ENCODE assay signal across 20 cellular contexts in the genomic region with DNA sequence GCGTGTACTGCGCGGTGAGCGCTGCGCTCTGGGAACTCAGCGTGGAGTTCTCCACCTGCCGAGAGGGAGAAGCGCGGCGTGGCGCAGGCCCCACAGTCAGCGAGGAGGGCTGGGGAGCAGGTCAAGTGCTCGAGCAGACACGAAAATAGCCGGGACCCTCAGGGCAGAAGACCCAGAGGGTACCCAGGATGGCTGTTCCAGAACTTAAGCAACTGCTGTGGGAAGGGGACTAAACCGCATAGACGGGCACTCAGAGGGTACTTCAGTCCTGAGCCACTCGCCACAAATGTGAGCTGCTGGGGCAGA. TPM values are rescaled to one million over a fixed set of nuclear protein-coding genes. Genes with fewer than 3 reads are reported as not detected.
DNase-seq lines count a peak whose midpoint lies in the region; ATAC-seq and TF ChIP-seq lines count a peak whose summit lies in the region.
"Had no signal": no experiment of that assay in that cellular context is flagged by ENCODE, and none has a peak within 500 bp of the region (broad histone marks: within the 10 kb centered on the region; RNA-seq: fewer than 3 reads in every experiment).

No MANE protein-coding gene starts in this region.

- CTCF ChIA-PET in activated CD4-positive, alpha-beta T cell treated with anti-CD3 and anti-CD28 coated beads, Interleukin-2, amount 10 ng/mL, durations not matched to agents 7 days and 5 days (lab: Charles Lee) = interaction anchor here (0.7 kb wide), 1 partner anchor 9 kb away, joined by 3 read pairs; no protein-coding TSS in a partner anchor
- CTCF ChIA-PET in naive thymus-derived CD4-positive, alpha-beta T cell (lab: Charles Lee) = interaction anchor here (1.5 kb wide), 1 partner anchor 17 kb away, joined by 3 read pairs; no protein-coding TSS in a partner anchor
- CTCF ChIA-PET in Caco-2 (lab: Charles Lee) = interaction anchor here (0.6 kb wide), 1 partner anchor 487 kb away, joined by 4 read pairs; no protein-coding TSS in a partner anchor

- no peaks in the 10 kb centered on the region for H3K9me3 ChIP-seq in naive thymus-derived CD4-positive, alpha-beta T cell (ENCODE audit: control insufficient read depth in 2 of 3, low read length in 3 of 3)
- no peaks in the 10 kb centered on the region for H3K9me3 ChIP-seq in adrenal gland (replicated peaks in 1 of 3)
- no peaks in the 10 kb centered on the region for H3K9me3 ChIP-seq in Caco-2
- H3K9me3 ChIP-seq: esophagus muscularis mucosa, gastroesophageal sphincter, upper lobe of left lung had no signal

- TF ChIP-seq POLR2A in adrenal gland (IDR thresholded peaks at IDR 0.05) = no peak

- peaks cover 26% of the 10 kb centered on the region for H3K36me3 ChIP-seq in H7 (replicated peaks; ENCODE audit: control insufficient read depth, insufficient read depth, low read length)
- peaks cover 74 to 100% (median 78%) of the 10 kb centered on the region in 3 experiments for H3K36me3 ChIP-seq in naive thymus-derived CD4-positive, alpha-beta T cell (ENCODE audit: control insufficient read depth in 2 of 3, insufficient read depth in 3 of 3, low read length in 3 of 3)
- H3K36me3 ChIP-seq in adrenal gland (replicated peaks in 1 of 2) = peaks cover 0 to 2% of the 10 kb centered on the region in 2 donors
- H3K36me3 ChIP-seq in Caco-2 (ENCODE audit: control insufficient read depth, insufficient read depth, low read length) = peaks cover 5% of the 10 kb centered on the region

- no peaks in the 10 kb centered on the region for H3K9me3 Mint-ChIP-seq in activated CD4-positive, alpha-beta T cell treated with anti-CD3 and anti-CD28 coated beads, Interleukin-2, amount 10 ng/mL, durations not matched to agents 24 days and 14 days
- no peaks in the 10 kb centered on the region for H3K9me3 Mint-ChIP-seq in activated CD4-positive, alpha-beta T cell treated with anti-CD3 and anti-CD28 coated beads, Interleukin-2, amount 10 ng/mL, durations not matched to agents 7 days and 5 days
- no peaks in the 10 kb centered on the region for H3K9me3 Mint-ChIP-seq in activated naive CD8-positive, alpha-beta T cell treated with anti-CD3 and anti-CD28 coated beads for 36 hours
- H3K9me3 Mint-ChIP-seq in naive thymus-derived CD4-positive, alpha-beta T cell = peaks cover 0 to 6% (median 0%) of the 10 kb centered on the region in 11 donors
- no peaks in the 10 kb centered on the region for H3K9me3 Mint-ChIP-seq in Caco-2 (ENCODE audit: unreplicated experiment)

- H3K4me3 ChIP-seq in H7 (ENCODE audit: insufficient read depth, low read depth, low read length) = peak overlapping the region; percentile 28; the same call in 1 of the 2 replicates
- H3K4me3 ChIP-seq in naive thymus-derived CD4-positive, alpha-beta T cell (ENCODE audit: low read length) = no peak overlapping the region
- no peak overlapping the region for H3K4me3 ChIP-seq in adrenal gland
- H3K4me3 ChIP-seq in Caco-2 (ENCODE audit: low read depth, low read length) = no peak overlapping the region
- H3K4me3 ChIP-seq: esophagus muscularis mucosa, gastroesophageal sphincter, upper lobe of left lung had no signal

- peaks cover 85% of the 10 kb centered on the region for H3K36me3 Mint-ChIP-seq in activated CD4-positive, alpha-beta T cell treated with anti-CD3 and anti-CD28 coated beads, Interleukin-2, amount 10 ng/mL, durations not matched to agents 24 days and 14 days (ENCODE audit: low read depth)
- H3K36me3 Mint-ChIP-seq in activated CD4-positive, alpha-beta T cell treated with anti-CD3 and anti-CD28 coated beads, Interleukin-2, amount 10 ng/mL, durations not matched to agents 7 days and 5 days (ENCODE audit: low read depth) = peaks cover 94% of the 10 kb centered on the region
- H3K36me3 Mint-ChIP-seq in activated naive CD8-positive, alpha-beta T cell treated with anti-CD3 and anti-CD28 coated beads for 36 hours = peaks cover 63% of the 10 kb centered on the region
- H3K36me3 Mint-ChIP-seq in naive thymus-derived CD4-positive, alpha-beta T cell = peaks cover 15 to 75% (median 54%) of the 10 kb centered on the region in 5 donors
- H3K36me3 Mint-ChIP-seq in Caco-2 (ENCODE audit: insufficient read depth, unreplicated experiment) = peaks cover 24% of the 10 kb centered on the region

- no peak for DNase-seq in activated CD4-positive, alpha-beta T cell treated with anti-CD3 and anti-CD28 coated beads, Interleukin-2, amount 10 ng/mL, durations not matched to agents 24 days and 14 days
- DNase-seq in activated CD4-positive, alpha-beta T cell treated with anti-CD3 and anti-CD28 coated beads, Interleukin-2, amount 10 ng/mL, durations not matched to agents 7 days and 5 days = no peak
- DNase-seq in H7 (no peak), adrenal gland (no peak), Caco-2 (no peak), NOMO-1 treated with dmso at 0.1 percent for 144 hours (lab: John Stamatoyannopoulos, UW; ENCODE audit: unreplicated experiment) (no peak)
- no peak for DNase-seq in activated naive CD8-positive, alpha-beta T cell treated with anti-CD3 and anti-CD28 coated beads for 36 hours
- no peak for DNase-seq in naive thymus-derived CD4-positive, alpha-beta T cell
- DNase-seq: central memory CD4-positive, alpha-beta T cell; GOT3; NCI-H1436 treated with DMSO at 0.1 percent for 48 hours; NCI-H2171; NCI-H526 treated with DMSO at 0.1 percent for 48 hours; SIG-M5; upper lobe of left lung had no signal

- H3K27me3 ChIP-seq in H7 (ENCODE audit: control insufficient read depth, insufficient read depth, low read length) = no peaks in the 10 kb centered on the region
- no peaks in the 10 kb centered on the region for H3K27me3 ChIP-seq in naive thymus-derived CD4-positive, alpha-beta T cell (ENCODE audit: control insufficient read depth in 2 of 2, insufficient read depth in 2 of 2, low read length in 2 of 2)
- H3K27me3 ChIP-seq in adrenal gland = no peaks in the 10 kb centered on the region
- no peaks in the 10 kb centered on the region for H3K27me3 ChIP-seq in Caco-2 (replicated peaks; ENCODE audit: control insufficient read depth, insufficient read depth, low read length)
- H3K27me3 ChIP-seq: esophagus muscularis mucosa, gastroesophageal sphincter, upper lobe of left lung had no signal

- WGBS in adrenal gland, 4 donors = 85 to 96% (median 90%) methylated on average over 12 to 18 of the region's 18 CpGs

- H3K27ac ChIP-seq in naive thymus-derived CD4-positive, alpha-beta T cell (ENCODE audit: low read depth, low read length) = peak overlapping the region; percentile 39
- H3K27ac ChIP-seq in adrenal gland = no peak overlapping the region
- H3K27ac ChIP-seq: esophagus muscularis mucosa, gastroesophageal sphincter, parathyroid adenoma, upper lobe of left lung had no signal

- peaks cover 0 to 4% of the 10 kb centered on the region in 2 donors for H3K4me1 ChIP-seq in naive thymus-derived CD4-positive, alpha-beta T cell (ENCODE audit: control insufficient read depth in 2 of 2, insufficient read depth in 2 of 2, low read length in 2 of 2)
- H3K4me1 ChIP-seq in adrenal gland (replicated peaks in 1 of 2) (no peaks in the 10 kb centered on the region), Caco-2 (no peaks in the 10 kb centered on the region)
- H3K4me1 ChIP-seq: parathyroid adenoma had no signal

- intact Hi-C loops in activated CD4-positive, alpha-beta T cell treated with anti-CD3 and anti-CD28 coated beads, Interleukin-2, amount 10 ng/mL, durations not matched to agents 24 days and 14 days (cut with micrococcal nuclease) = loop anchor here (2.0 to 5.0 kb wide), 2 partner anchors 57 to 113 kb away; a partner anchor contains a TSS
- intact Hi-C loops in naive thymus-derived CD4-positive, alpha-beta T cell (cut with micrococcal nuclease) = no loop called here
- intact Hi-C loops in adrenal gland (cut with DNase I) = no loop called here
- intact Hi-C loops in Caco-2 (cut with micrococcal nuclease; ENCODE audit: unreplicated experiment) = no loop called here

- H3K4me3 Mint-ChIP-seq in activated CD4-positive, alpha-beta T cell treated with anti-CD3 and anti-CD28 coated beads, Interleukin-2, amount 10 ng/mL, durations not matched to agents 24 days and 14 days = no peak overlapping the region
- no peak overlapping the region for H3K4me3 Mint-ChIP-seq in activated CD4-positive, alpha-beta T cell treated with anti-CD3 and anti-CD28 coated beads, Interleukin-2, amount 10 ng/mL, durations not matched to agents 7 days and 5 days
- no peak overlapping the region for H3K4me3 Mint-ChIP-seq in activated naive CD8-positive, alpha-beta T cell treated with anti-CD3 and anti-CD28 coated beads for 36 hours
- no peak overlapping the region for H3K4me3 Mint-ChIP-seq in naive thymus-derived CD4-positive, alpha-beta T cell
- no peak overlapping the region for H3K4me3 Mint-ChIP-seq in Caco-2 (ENCODE audit: unreplicated experiment)
- H3K4me3 Mint-ChIP-seq: B cell had no signal

- no peak for ATAC-seq in naive thymus-derived CD4-positive, alpha-beta T cell
- ATAC-seq: PC-3 had no signal

- H3K27ac Mint-ChIP-seq in activated CD4-positive, alpha-beta T cell treated with anti-CD3 and anti-CD28 coated beads, Interleukin-2, amount 10 ng/mL, durations not matched to agents 24 days and 14 days = peak overlapping the region; percentile 92
- H3K27ac Mint-ChIP-seq in activated CD4-positive, alpha-beta T cell treated with anti-CD3 and anti-CD28 coated beads, Interleukin-2, amount 10 ng/mL, durations not matched to agents 7 days and 5 days = no peak overlapping the region
- peak overlapping the region; percentile 87 for H3K27ac Mint-ChIP-seq in activated naive CD8-positive, alpha-beta T cell treated with anti-CD3 and anti-CD28 coated beads for 36 hours
- peak overlapping the region in 3 of 9 donors; percentile 33 to 56 (median 36) for H3K27ac Mint-ChIP-seq in naive thymus-derived CD4-positive, alpha-beta T cell
- no peak overlapping the region for H3K27ac Mint-ChIP-seq in Caco-2 (ENCODE audit: unreplicated experiment)
- H3K27ac Mint-ChIP-seq: B cell had no signal

- POLR2A ChIA-PET in activated CD4-positive, alpha-beta T cell treated with anti-CD3 and anti-CD28 coated beads, Interleukin-2, amount 10 ng/mL, durations not matched to agents 7 days and 5 days (lab: Charles Lee) = no interaction called here
- POLR2A ChIA-PET in naive thymus-derived CD4-positive, alpha-beta T cell (lab: Charles Lee) = interaction anchor here (0.6 kb wide), 2 partner anchors 162 to 562 kb away, joined by 3 read pairs; no protein-coding TSS in a partner anchor
- POLR2A ChIA-PET in Caco-2 (lab: Charles Lee) = no interaction called here

- peaks cover 52% of the 10 kb centered on the region for H3K4me1 Mint-ChIP-seq in activated CD4-positive, alpha-beta T cell treated with anti-CD3 and anti-CD28 coated beads, Interleukin-2, amount 10 ng/mL, durations not matched to agents 24 days and 14 days
- peaks cover 58% of the 10 kb centered on the region for H3K4me1 Mint-ChIP-seq in activated CD4-positive, alpha-beta T cell treated with anti-CD3 and anti-CD28 coated beads, Interleukin-2, amount 10 ng/mL, durations not matched to agents 7 days and 5 days
- H3K4me1 Mint-ChIP-seq in activated naive CD8-positive, alpha-beta T cell treated with anti-CD3 and anti-CD28 coated beads for 36 hours = peaks cover 62% of the 10 kb centered on the region
- peaks cover 8 to 64% (median 24%) of the 10 kb centered on the region in 7 donors for H3K4me1 Mint-ChIP-seq in naive thymus-derived CD4-positive, alpha-beta T cell
- no peaks in the 10 kb centered on the region for H3K4me1 Mint-ChIP-seq in Caco-2 (ENCODE audit: low read depth, unreplicated experiment)

- no peak for TF ChIP-seq CTCF in adrenal gland (IDR thresholded peaks at IDR 0.05)
- no peak for TF ChIP-seq CTCF in Caco-2 (IDR thresholded peaks at IDR 0.05; ENCODE audit: insufficient read depth in 1 of 2, low read depth in 1 of 2, low read length in 1 of 2, severe bottlenecking in 1 of 2, unreplicated experiment in 1 of 2)

- no TSS peak for BruUV-seq in Caco-2 (replicated peaks; lab: Mats Ljungman, UMichigan)

- H3K27me3 Mint-ChIP-seq in activated CD4-positive, alpha-beta T cell treated with anti-CD3 and anti-CD28 coated beads, Interleukin-2, amount 10 ng/mL, durations not matched to agents 24 days and 14 days = no peaks in the 10 kb centered on the region
- no peaks in the 10 kb centered on the region for H3K27me3 Mint-ChIP-seq in activated CD4-positive, alpha-beta T cell treated with anti-CD3 and anti-CD28 coated beads, Interleukin-2, amount 10 ng/mL, durations not matched to agents 7 days and 5 days
- no peaks in the 10 kb centered on the region for H3K27me3 Mint-ChIP-seq in activated naive CD8-positive, alpha-beta T cell treated with anti-CD3 and anti-CD28 coated beads for 36 hours
- H3K27me3 Mint-ChIP-seq in naive thymus-derived CD4-positive, alpha-beta T cell = no peaks in the 10 kb centered on the region
- no peaks in the 10 kb centered on the region for H3K27me3 Mint-ChIP-seq in Caco-2 (ENCODE audit: insufficient read depth, unreplicated experiment)
- H3K27me3 Mint-ChIP-seq: B cell had no signal

RNA-seq across cellular contexts. Expression of a gene that starts 59.4 kb away (rescaled TPM):
- 4.6 and 4.9 TPM in 2 replicates for total RNA-seq in activated CD4-positive, alpha-beta T cell treated with anti-CD3 and anti-CD28 coated beads, Interleukin-2, amount 10 ng/mL, durations not matched to agents 24 days and 14 days
- 10 to 100 TPM; 32.7 to 33.0 TPM for total RNA-seq in activated CD4-positive, alpha-beta T cell treated with anti-CD3 and anti-CD28 coated beads, Interleukin-2, amount 10 ng/mL, durations not matched to agents 7 days and 5 days
- 0.22 and 1.1 TPM in 2 replicates for total RNA-seq in H7 (2014; rRNA removed; shearing (Covaris generic))
- total RNA-seq in activated naive CD8-positive, alpha-beta T cell treated with anti-CD3 and anti-CD28 coated beads for 36 hours = 10 to 100 TPM; 14.0 to 14.4 TPM
- 10 to 100 TPM in 1 of 5 experiments, 1 to 10 TPM in 3, under 1 TPM in 1; 0.86 to 38.6 (median 2.3) TPM for total RNA-seq in naive thymus-derived CD4-positive, alpha-beta T cell
- polyA plus RNA-seq in naive thymus-derived CD4-positive, alpha-beta T cell = under 1 TPM in 1 of 2 donors, not detected in 1; 0.67 TPM
- 1 to 10 TPM in 3 of 8 donors, under 1 TPM in 4, not detected in 1; 0.29 to 4.5 (median 0.78) TPM for total RNA-seq in adrenal gland
- polyA plus RNA-seq in adrenal gland = 1 to 10 TPM; 1.0 to 1.8 (median 1.2) TPM
- 0.14 TPM in 2 replicates for total RNA-seq in Caco-2 (2022)

Comparison
In these comparisons a context has a peak if more than half of its experiments do, and no peak if none do; other contexts are left out.
1. H3K27ac Mint-ChIP-seq: peak in activated CD4-positive, alpha-beta T cell treated with anti-CD3 and anti-CD28 coated beads, Interleukin-2, amount 10 ng/mL, durations not matched to agents 24 days and 14 days (single experiment) and activated naive CD8-positive, alpha-beta T cell treated with anti-CD3 and anti-CD28 coated beads for 36 hours (single experiment); none in activated CD4-positive, alpha-beta T cell treated with anti-CD3 and anti-CD28 coated beads, Interleukin-2, amount 10 ng/mL, durations not matched to agents 7 days and 5 days (single experiment) and Caco-2 (single experiment).